ENCODE assay signal across 19 cellular contexts in the genomic region with DNA sequence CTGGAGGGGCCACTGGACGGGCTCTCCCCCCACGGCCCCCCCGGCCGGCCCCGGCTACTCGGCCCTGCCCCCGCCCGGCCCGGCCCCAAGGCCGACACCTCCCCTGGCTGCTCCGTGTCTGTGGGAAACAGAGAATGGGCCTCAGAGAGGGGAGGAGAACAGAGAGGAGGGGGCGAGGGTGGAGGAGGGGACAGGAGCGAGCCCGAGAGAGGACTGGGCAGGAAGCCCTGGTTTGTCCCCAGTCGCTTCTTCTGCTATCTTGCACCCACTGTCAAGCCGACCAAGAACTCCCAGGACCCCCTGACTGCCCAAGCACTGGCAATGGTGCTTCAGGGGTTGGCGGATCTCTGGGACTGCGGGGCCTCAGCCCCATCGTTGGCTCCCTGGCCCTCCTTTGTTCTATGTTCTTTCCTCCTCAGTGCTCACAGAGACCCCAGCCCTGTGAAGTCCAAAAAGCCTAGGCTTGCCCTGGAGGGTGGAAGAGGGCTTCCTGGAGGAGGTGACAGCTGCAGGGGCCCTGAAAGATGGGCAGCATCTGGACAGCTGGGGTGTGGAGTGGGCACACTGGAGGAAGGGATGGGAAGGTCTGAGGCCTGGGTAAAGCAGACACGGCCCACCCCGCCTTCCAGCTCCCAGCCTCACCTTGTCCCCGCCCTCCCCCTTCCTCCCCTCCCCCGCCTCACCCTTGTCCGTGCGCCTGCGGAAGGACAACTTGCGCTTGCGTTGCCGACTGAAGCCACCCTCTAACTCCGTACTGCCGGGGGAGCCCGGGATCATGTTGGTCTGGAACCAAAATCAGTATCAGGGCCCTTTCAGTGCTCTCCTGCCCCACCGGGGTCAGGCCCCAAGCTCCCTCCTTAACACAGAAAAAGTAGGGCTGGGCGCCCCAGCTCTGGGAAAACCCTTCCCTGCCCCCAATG. TPM values are rescaled to one million over a fixed set of nuclear protein-coding genes. Genes with fewer than 3 reads are reported as not detected.
DNase-seq lines count a peak whose midpoint lies in the region; ATAC-seq and TF ChIP-seq lines count a peak whose summit lies in the region.
"Had no signal": no experiment of that assay in that cellular context is flagged by ENCODE, and none has a peak within 500 bp of the region (broad histone marks: within the 10 kb centered on the region; RNA-seq: fewer than 3 reads in every experiment).

No MANE protein-coding gene starts in this region.

- H3K9me3 ChIP-seq in adrenal gland (replicated peaks in 1 of 3) (no peaks in the 10 kb centered on the region), spleen (no peaks in the 10 kb centered on the region)
- H3K9me3 ChIP-seq in effector memory CD4-positive, alpha-beta T cell (ENCODE audit: control insufficient read depth, low read length) = no peaks in the 10 kb centered on the region
- H3K9me3 ChIP-seq: esophagus squamous epithelium, thyroid gland had no signal

- peaks cover 0 to 3% of the 10 kb centered on the region in 2 donors for H3K4me1 ChIP-seq in adrenal gland (replicated peaks in 1 of 2)
- H3K4me1 ChIP-seq in spleen = no peaks in the 10 kb centered on the region
- no peaks in the 10 kb centered on the region for H3K4me1 ChIP-seq in effector memory CD4-positive, alpha-beta T cell (ENCODE audit: control insufficient read depth, insufficient read depth, low read length, poor library complexity, severe bottlenecking)
- H3K4me1 ChIP-seq: thyroid gland had no signal

- TF ChIP-seq CTCF in adrenal gland (IDR thresholded peaks at IDR 0.05) = no peak
- no peak for TF ChIP-seq CTCF in spleen (IDR thresholded peaks at IDR 0.05 in 8 of 11, conservative IDR thresholded peaks at IDR 0.05 in 3 of 11)

- H3K4me3 Mint-ChIP-seq in activated T-cell treated with anti-CD3 and anti-CD28 coated beads, Interleukin-2, amount 50 U/mL, for 4 hours = no peak overlapping the region
- H3K4me3 Mint-ChIP-seq: activated CD4-positive, alpha-beta memory T cell treated with anti-CD3 and anti-CD28 coated beads for 36 hours; CD4-positive, alpha-beta T cell; naive thymus-derived CD8-positive, alpha-beta T cell had no signal

- H3K36me3 Mint-ChIP-seq in activated T-cell treated with anti-CD3 and anti-CD28 coated beads, Interleukin-2, amount 50 U/mL, for 4 hours (ENCODE audit: insufficient read depth) = no peaks in the 10 kb centered on the region

- peak overlapping the region in 1 of 5 donors; percentile 79 for H3K27ac ChIP-seq in adrenal gland
- H3K27ac ChIP-seq in spleen = no peak overlapping the region
- H3K27ac ChIP-seq in effector memory CD4-positive, alpha-beta T cell (ENCODE audit: insufficient read depth, low read length, poor library complexity, severe bottlenecking) = no peak overlapping the region
- H3K27ac ChIP-seq: esophagus squamous epithelium, thyroid gland had no signal

- 51 to 60% (median 54%) methylated on average over 18 to 34 of the region's 34 CpGs for WGBS in adrenal gland, 4 donors
- 49 to 75% (median 54%) methylated on average over 20 to 34 of the region's 34 CpGs for WGBS in spleen, 5 donors

- no peak for ATAC-seq in activated T-cell treated with anti-CD3 and anti-CD28 coated beads, Interleukin-2, amount 50 U/mL, for 4 hours
- ATAC-seq: naive thymus-derived CD8-positive, alpha-beta T cell; PC-3 had no signal

- intact Hi-C loops in adrenal gland (cut with DNase I) (no loop called here), spleen (cut with DNase I; ENCODE audit: low total_unique reads) (no loop called here)

- no peaks in the 10 kb centered on the region for H3K9me3 Mint-ChIP-seq in activated T-cell treated with anti-CD3 and anti-CD28 coated beads, Interleukin-2, amount 50 U/mL, for 4 hours
- H3K9me3 Mint-ChIP-seq: activated CD4-positive, alpha-beta memory T cell treated with anti-CD3 and anti-CD28 coated beads for 36 hours; CD4-positive, alpha-beta T cell; naive thymus-derived CD8-positive, alpha-beta T cell had no signal

- peaks cover 3% of the 10 kb centered on the region for H3K4me1 Mint-ChIP-seq in activated T-cell treated with anti-CD3 and anti-CD28 coated beads, Interleukin-2, amount 50 U/mL, for 4 hours (ENCODE audit: low read depth)

- TF ChIP-seq POLR2A in adrenal gland (IDR thresholded peaks at IDR 0.05) = no peak
- no peak for TF ChIP-seq POLR2A in spleen (IDR thresholded peaks at IDR 0.05)

- no peaks in the 10 kb centered on the region for H3K27me3 ChIP-seq in adrenal gland
- peaks cover 0 to 32% (median 10%) of the 10 kb centered on the region in 7 donors for H3K27me3 ChIP-seq in spleen (replicated peaks in 1 of 7)
- H3K27me3 ChIP-seq in effector memory CD4-positive, alpha-beta T cell (replicated peaks; ENCODE audit: control insufficient read depth, insufficient read depth, low read length, poor library complexity, severe bottlenecking) = no peaks in the 10 kb centered on the region

- H3K36me3 ChIP-seq in adrenal gland (replicated peaks in 1 of 2) = no peaks in the 10 kb centered on the region
- no peaks in the 10 kb centered on the region for H3K36me3 ChIP-seq in spleen
- no peaks in the 10 kb centered on the region for H3K36me3 ChIP-seq in effector memory CD4-positive, alpha-beta T cell (ENCODE audit: control insufficient read depth, insufficient read depth, low read length)
- H3K36me3 ChIP-seq: esophagus squamous epithelium, thyroid gland had no signal

- H3K4me3 ChIP-seq in adrenal gland = no peak overlapping the region
- no peak overlapping the region for H3K4me3 ChIP-seq in spleen
- H3K4me3 ChIP-seq in effector memory CD4-positive, alpha-beta T cell (ENCODE audit: insufficient read depth, low read depth, low read length, poor library complexity, severe bottlenecking) = no peak overlapping the region
- H3K4me3 ChIP-seq: esophagus squamous epithelium, thyroid gland had no signal

- H3K27me3 Mint-ChIP-seq in activated T-cell treated with anti-CD3 and anti-CD28 coated beads, Interleukin-2, amount 50 U/mL, for 4 hours (ENCODE audit: low read depth) = peaks cover 9% of the 10 kb centered on the region

- peak; percentile 2 for DNase-seq in activated T-cell treated with anti-CD3 and anti-CD28 coated beads, Interleukin-2, amount 50 U/mL, for 4 hours
- DNase-seq in activated T-cell treated with anti-CD3 and anti-CD28 coated beads for 4 hours = no peak
- peak in 4 of 7 donors; percentile 6 to 56 (median 12) for DNase-seq in adrenal gland
- DNase-seq in left kidney (ENCODE audit: low read depth, low spot score) = peak; percentile 58
- peak; percentile 51 for DNase-seq in spleen
- DNase-seq in NCI-H345 (lab: John Stamatoyannopoulos, UW) = no peak
- DNase-seq in effector memory CD4-positive, alpha-beta T cell = no peak
- DNase-seq in NCI-H128 (lab: John Stamatoyannopoulos, UW; ENCODE audit: unreplicated experiment) = no peak
- DNase-seq: activated CD4-positive, alpha-beta memory T cell treated with anti-CD3 and anti-CD28 coated beads for 36 hours; cortex of kidney; DMS79 treated with DMSO at 0.1 percent for 48 hours; esophagus squamous epithelium; NCI-H2029; NCI-H524 treated with DMSO at 0.1 percent for 48 hours; PC-3; stimulated activated CD4-positive, alpha-beta T cell treated with anti-CD3 and anti-CD28 coated beads, Interleukin-4, amount 100 ng/mL, for 1 hour; thyroid gland had no signal

RNA-seq across cellular contexts. Expression of a gene that starts 30.1 kb away (rescaled TPM):
- under 1 TPM; 0.49 to 0.71 (median 0.66) TPM for total RNA-seq in activated T-cell treated with anti-CD3 and anti-CD28 coated beads, Interleukin-2, amount 50 U/mL, for 4 hours
- total RNA-seq in adrenal gland = 10 to 100 TPM in 1 of 8 donors, 1 to 10 TPM in 7; 1.1 to 10.7 (median 4.5) TPM
- polyA plus RNA-seq in adrenal gland = 10 to 100 TPM in 1 of 3 donors, 1 to 10 TPM in 2; 4.5 to 18.7 (median 6.8) TPM
- 1 to 10 TPM; 1.6 to 5.1 (median 2.8) TPM for total RNA-seq in spleen
- 1 to 10 TPM in 2 of 3 donors, under 1 TPM in 1; 0.67 to 2.5 (median 1.3) TPM for polyA plus RNA-seq in spleen

RNA-seq across cellular contexts. Expression of a gene that starts 42.8 kb away (rescaled TPM):
- 1 to 10 TPM; 5.3 to 9.2 (median 8.2) TPM for total RNA-seq in activated T-cell treated with anti-CD3 and anti-CD28 coated beads, Interleukin-2, amount 50 U/mL, for 4 hours
- 10 to 100 TPM in 7 of 8 donors, 1 to 10 TPM in 1; 8.8 to 26.5 (median 15.6) TPM for total RNA-seq in adrenal gland
- 10 to 100 TPM in 2 of 3 donors, 1 to 10 TPM in 1; 2.2 to 23.3 (median 14.9) TPM for polyA plus RNA-seq in adrenal gland
- total RNA-seq in spleen = 100 to 1,000 TPM; 106 to 455 (median 187) TPM
- 10 to 100 TPM; 11.9 to 81.1 (median 28.4) TPM for polyA plus RNA-seq in spleen

Comparison
In these comparisons a context has a peak if more than half of its experiments do, and no peak if none do; other contexts are left out.
1. DNase-seq: peak in activated T-cell treated with anti-CD3 and anti-CD28 coated beads, Interleukin-2, amount 50 U/mL, for 4 hours (single experiment), adrenal gland (4 of 7), left kidney (single experiment) and spleen (single experiment); none in activated T-cell treated with anti-CD3 and anti-CD28 coated beads for 4 hours (single experiment), NCI-H345 (single experiment), effector memory CD4-positive, alpha-beta T cell (0 of 3) and NCI-H128 (single experiment).